In the genomic region with DNA sequence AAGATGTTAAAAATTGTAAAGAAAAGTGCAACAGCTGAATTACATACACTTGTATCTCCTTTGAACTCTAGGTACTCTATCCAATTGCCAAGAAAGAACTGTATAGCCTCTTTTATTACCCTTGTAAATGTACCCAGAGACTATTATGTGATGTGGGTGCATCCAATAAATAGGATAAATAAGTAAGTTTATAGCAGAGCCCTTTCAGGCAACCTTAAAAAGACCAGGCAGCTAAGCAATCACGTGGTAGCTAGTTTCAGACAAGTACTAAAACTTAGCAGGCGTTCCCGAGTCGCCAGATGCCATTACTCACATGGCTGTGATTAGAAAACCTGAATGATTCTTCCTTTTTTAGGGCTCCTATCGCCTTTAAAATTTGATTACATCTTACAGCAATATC, we compare ENCODE assay signal across 15 cellular contexts.
DNase-seq lines count a peak whose midpoint lies in the region; ATAC-seq and TF ChIP-seq lines count a peak whose summit lies in the region.
"Had no signal": no experiment of that assay in that cellular context is flagged by ENCODE, and none has a peak within 500 bp of the region (broad histone marks: within the 10 kb centered on the region; RNA-seq: fewer than 3 reads in every experiment).

No MANE protein-coding gene starts in this region.

- H3K27ac Mint-ChIP-seq in activated naive CD8-positive, alpha-beta T cell treated with anti-CD3 and anti-CD28 coated beads, Interleukin-2, amount 50 U/mL, for 24 hours: no peak overlapping the region
- H3K27ac Mint-ChIP-seq: CD4-positive, CD25-positive, alpha-beta regulatory T cell had no signal

- no peaks in the 10 kb centered on the region for H3K9me2 ChIP-seq in hepatocyte (replicated peaks; ENCODE audit: insufficient read depth)

- DNase-seq in dermis blood vessel endothelial cell (peak; percentile 17), hepatocyte (ENCODE audit: low spot score) (peak; percentile 14), osteoblast (ENCODE audit: insufficient read length, low spot score, missing footprints) (no peak), NCI-H1694 treated with DMSO at 0.1 percent for 48 hours (lab: John Stamatoyannopoulos, UW) (no peak), foreskin keratinocyte (no peak), NCI-H2029 treated with DMSO at 0.1 percent for 48 hours (lab: John Stamatoyannopoulos, UW) (no peak)
- no peak for DNase-seq in activated naive CD8-positive, alpha-beta T cell treated with anti-CD3 and anti-CD28 coated beads, Interleukin-2, amount 50 U/mL, for 24 hours
- DNase-seq: CD4-positive, CD25-positive, alpha-beta regulatory T cell; DMS53; GM23248 had no signal

- H3K4me1 Mint-ChIP-seq in activated naive CD8-positive, alpha-beta T cell treated with anti-CD3 and anti-CD28 coated beads, Interleukin-2, amount 50 U/mL, for 24 hours: no peaks in the 10 kb centered on the region
- H3K4me1 Mint-ChIP-seq: CD4-positive, CD25-positive, alpha-beta regulatory T cell had no signal

- H3K27me3 ChIP-seq in ACC112 (ENCODE audit: insufficient read depth, low read length) (no peaks in the 10 kb centered on the region), hepatocyte (no peaks in the 10 kb centered on the region), osteoblast (ENCODE audit: insufficient read depth, low read length) (no peaks in the 10 kb centered on the region), foreskin keratinocyte (no peaks in the 10 kb centered on the region)
- H3K27me3 ChIP-seq: BLaER1 treated with 17β-estradiol and CSF1 and Interleukin-3, amounts not matched to agents 10 nM and 100 nM had no signal

- H3K27me3 Mint-ChIP-seq in activated naive CD8-positive, alpha-beta T cell treated with anti-CD3 and anti-CD28 coated beads, Interleukin-2, amount 50 U/mL, for 24 hours: no peaks in the 10 kb centered on the region
- H3K27me3 Mint-ChIP-seq: CD4-positive, CD25-positive, alpha-beta regulatory T cell had no signal

- 42% methylated on average over 5 of the region's 5 CpGs for WGBS in hepatocyte (ENCODE audit: low lambda C conversion rate, missing lambda C conversion rate)

- H3K4me3 Mint-ChIP-seq in activated naive CD8-positive, alpha-beta T cell treated with anti-CD3 and anti-CD28 coated beads, Interleukin-2, amount 50 U/mL, for 24 hours: no peak overlapping the region
- H3K4me3 Mint-ChIP-seq: CD4-positive, CD25-positive, alpha-beta regulatory T cell had no signal

- H4K20me1 ChIP-seq in hepatocyte (ENCODE audit: insufficient read depth, poor library complexity, severe bottlenecking) (no peaks in the 10 kb centered on the region), osteoblast (ENCODE audit: insufficient read depth, low read length) (no peaks in the 10 kb centered on the region)
- H4K20me1 ChIP-seq: BLaER1 treated with 17β-estradiol and CSF1 and Interleukin-3, amounts not matched to agents 10 nM and 100 nM had no signal

- no peak for ATAC-seq in foreskin keratinocyte
- ATAC-seq in activated naive CD8-positive, alpha-beta T cell treated with anti-CD3 and anti-CD28 coated beads, Interleukin-2, amount 50 U/mL, for 24 hours: no peak
- ATAC-seq: HCT116, HepG2 had no signal

- no peaks in the 10 kb centered on the region for H3K79me2 ChIP-seq in ACC112 (ENCODE audit: control insufficient read depth, insufficient read depth, low read length, unreplicated experiment)
- no peaks in the 10 kb centered on the region for H3K79me2 ChIP-seq in hepatocyte
- no peaks in the 10 kb centered on the region for H3K79me2 ChIP-seq in osteoblast (ENCODE audit: insufficient read depth, low read length)

- H3K4me3 ChIP-seq in ACC112 (ENCODE audit: low read depth, low read length) (peak overlapping the region; percentile 36; the same call in 1 of the 2 replicates), hepatocyte (no peak overlapping the region), osteoblast (ENCODE audit: insufficient read depth, low read length) (no peak overlapping the region)
- H3K4me3 ChIP-seq: BLaER1 treated with 17β-estradiol and CSF1 and Interleukin-3, amounts not matched to agents 10 nM and 100 nM; GM23248 had no signal

- no peak overlapping the region for H2AFZ ChIP-seq in ACC112 (ENCODE audit: low read length, unreplicated experiment)
- H2AFZ ChIP-seq in hepatocyte: no peak overlapping the region
- peak overlapping the region; percentile 70 for H2AFZ ChIP-seq in osteoblast (ENCODE audit: low read length)
- H2AFZ ChIP-seq: GM23248 had no signal

- H3K36me3 ChIP-seq in ACC112 (ENCODE audit: insufficient read depth, low read length): no peaks in the 10 kb centered on the region
- no peaks in the 10 kb centered on the region for H3K36me3 ChIP-seq in hepatocyte (replicated peaks; ENCODE audit: insufficient read depth, low read depth)
- no peaks in the 10 kb centered on the region for H3K36me3 ChIP-seq in osteoblast (ENCODE audit: insufficient read depth, low read length)
- H3K36me3 ChIP-seq: BLaER1 treated with 17β-estradiol and CSF1 and Interleukin-3, amounts not matched to agents 10 nM and 100 nM had no signal

- H3K27ac ChIP-seq in ACC112 (ENCODE audit: low read depth, low read length): no peak overlapping the region
- no peak overlapping the region for H3K27ac ChIP-seq in hepatocyte
- no peak overlapping the region for H3K27ac ChIP-seq in osteoblast (ENCODE audit: low read depth, low read length)
- no peak overlapping the region for H3K27ac ChIP-seq in foreskin keratinocyte
- H3K27ac ChIP-seq: 22Rv1; BLaER1 treated with 17β-estradiol and CSF1 and Interleukin-3, amounts not matched to agents 10 nM and 100 nM; GM23248 had no signal

- peaks cover 5% of the 10 kb centered on the region for H3K9me3 Mint-ChIP-seq in activated naive CD8-positive, alpha-beta T cell treated with anti-CD3 and anti-CD28 coated beads, Interleukin-2, amount 50 U/mL, for 24 hours

- H3K36me3 Mint-ChIP-seq in activated naive CD8-positive, alpha-beta T cell treated with anti-CD3 and anti-CD28 coated beads, Interleukin-2, amount 50 U/mL, for 24 hours (ENCODE audit: low read depth): no peaks in the 10 kb centered on the region
- H3K36me3 Mint-ChIP-seq: CD4-positive, CD25-positive, alpha-beta regulatory T cell had no signal

- TF ChIP-seq CTCF in hepatocyte (IDR thresholded peaks at IDR 0.05; ENCODE audit: poor library complexity): no peak
- TF ChIP-seq CTCF in osteoblast (IDR thresholded peaks at IDR 0.05; ENCODE audit: extremely low read depth, low read depth, low read length): no peak
- TF ChIP-seq CTCF in foreskin keratinocyte (conservative IDR thresholded peaks at IDR 0.05): no peak

- H3K9me3 ChIP-seq in hepatocyte (ENCODE audit: low read depth) (no peaks in the 10 kb centered on the region), osteoblast (ENCODE audit: low read depth, low read length) (no peaks in the 10 kb centered on the region)
- H3K9me3 ChIP-seq: BLaER1 treated with 17β-estradiol and CSF1 and Interleukin-3, amounts not matched to agents 10 nM and 100 nM had no signal

- H3K4me2 ChIP-seq in hepatocyte: peak overlapping the region; percentile 61
- H3K4me2 ChIP-seq in osteoblast (ENCODE audit: insufficient read depth, low read length): no peak overlapping the region
- H3K4me2 ChIP-seq: BLaER1 treated with 17β-estradiol and CSF1 and Interleukin-3, amounts not matched to agents 10 nM and 100 nM had no signal

- H3K4me1 ChIP-seq in ACC112 (ENCODE audit: control insufficient read depth, insufficient read depth, low read length, unreplicated experiment) (no peaks in the 10 kb centered on the region), hepatocyte (ENCODE audit: insufficient read depth) (no peaks in the 10 kb centered on the region), osteoblast (ENCODE audit: insufficient read depth, low read length) (no peaks in the 10 kb centered on the region), foreskin keratinocyte (no peaks in the 10 kb centered on the region)

Comparison
In these comparisons a context has a peak if more than half of its experiments do, and no peak if none do; other contexts are left out.
1. DNase-seq: peak in dermis blood vessel endothelial cell (single experiment) and hepatocyte (single experiment); none in osteoblast (single experiment), NCI-H1694 treated with DMSO at 0.1 percent for 48 hours (single experiment), foreskin keratinocyte (0 of 2), NCI-H2029 treated with DMSO at 0.1 percent for 48 hours (single experiment) and activated naive CD8-positive, alpha-beta T cell treated with anti-CD3 and anti-CD28 coated beads, Interleukin-2, amount 50 U/mL, for 24 hours (single experiment).